8 cellular contexts compared by ENCODE assay signal in the genomic region with DNA sequence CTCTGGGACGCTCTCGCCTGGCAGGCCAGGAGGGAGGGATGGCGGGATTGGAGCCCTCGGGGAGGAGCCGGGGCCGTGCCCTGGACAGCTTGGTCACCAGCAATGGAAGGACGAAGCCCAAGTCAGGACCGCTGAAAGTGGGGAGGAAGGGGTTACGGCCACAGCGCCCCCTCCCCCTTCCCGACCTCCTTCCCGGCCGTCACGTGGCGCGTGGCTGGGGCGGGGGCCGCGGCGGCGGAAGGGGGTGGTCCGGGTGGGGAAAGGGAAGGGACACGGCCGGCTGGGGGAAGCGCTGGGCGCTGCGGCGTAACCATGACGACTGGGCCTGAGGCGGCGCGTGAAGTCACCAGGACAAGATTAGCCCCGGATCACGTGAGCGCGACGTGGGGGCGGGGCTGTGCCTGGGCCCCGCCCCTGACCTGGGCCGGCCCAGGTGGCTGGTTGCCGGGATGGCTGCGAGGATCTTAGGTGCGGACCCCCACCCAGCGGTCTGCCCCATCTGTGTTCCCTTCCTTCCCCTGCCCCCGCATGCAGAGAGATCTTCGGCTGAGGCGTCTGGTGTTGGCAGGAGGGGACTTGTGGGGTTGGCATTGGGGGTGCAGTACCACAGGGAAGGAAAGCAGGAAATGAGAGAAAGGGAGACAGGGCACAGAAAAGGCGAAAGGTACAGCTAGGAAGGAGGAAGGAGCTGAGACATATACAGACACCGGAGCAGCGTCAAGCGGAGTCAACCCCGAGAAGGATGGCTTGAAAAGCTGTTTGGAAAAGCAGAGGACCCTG. TPM values are rescaled to one million over a fixed set of nuclear protein-coding genes. Genes with fewer than 3 reads are reported as not detected.
A peak's percentile ranks its signal among the peaks of the same experiment; 100 is the strongest.
DNase-seq lines count a peak whose midpoint lies in the region; ATAC-seq and TF ChIP-seq lines count a peak whose summit lies in the region.

No MANE protein-coding gene starts in this region.

- peak overlapping the region; percentile 77 for H3K23ac ChIP-seq in IMR-90 (ENCODE audit: low read depth, low read length)

- H3K9me3 Mint-ChIP-seq in Calu3 (ENCODE audit: low read depth, unreplicated experiment) = no peaks in the 10 kb centered on the region
- no peaks in the 10 kb centered on the region for H3K9me3 Mint-ChIP-seq in activated T-cell treated with anti-CD3 and anti-CD28 coated beads, Interleukin-2, amount 50 U/mL, for 4 hours

- no peak for TF ChIP-seq POLR2A in IMR-90 (IDR thresholded peaks at IDR 0.05; ENCODE audit: low read depth, low read length)

- peak overlapping the region; percentile 86 for H3K4ac ChIP-seq in IMR-90 (ENCODE audit: low read depth, low read length)

- no peak for TF ChIP-seq RAD21 in IMR-90 (IDR thresholded peaks at IDR 0.05; ENCODE audit: low read length)

- POLR2A ChIA-PET in IMR-90 (lab: Charles Lee; ENCODE audit: unreplicated experiment) = interaction anchor here (0.5 to 0.7 kb wide), 2 partner anchors 14 to 165 kb away, joined by 3 read pairs; no protein-coding TSS in a partner anchor

- peak overlapping the region; percentile 75 for H3K27ac Mint-ChIP-seq in Calu3 (ENCODE audit: unreplicated experiment)

- dilution Hi-C loops in IMR-90 (cut with HindIII; ENCODE audit: low sequenced_read_pairs, unreplicated experiment) = no loop called here

- H3K14ac ChIP-seq in IMR-90 (replicated peaks; ENCODE audit: low read depth, low read length) = peak overlapping the region; percentile 79

- H3K9ac ChIP-seq in IMR-90 (ENCODE audit: low read depth, low read length) = peak overlapping the region; percentile 61
- H3K9ac ChIP-seq in muscle layer of colon (ENCODE audit: low read length) = peak overlapping the region; percentile 36

- intact Hi-C loops in Calu3 (cut with micrococcal nuclease; ENCODE audit: unreplicated experiment) = no loop called here
- intact Hi-C loops in IMR-90 (cut with micrococcal nuclease) = no loop called here

- H3K4me1 Mint-ChIP-seq in Calu3 (ENCODE audit: low read depth, unreplicated experiment) = peaks cover 26% of the 10 kb centered on the region
- H3K4me1 Mint-ChIP-seq in activated T-cell treated with anti-CD3 and anti-CD28 coated beads, Interleukin-2, amount 50 U/mL, for 4 hours (ENCODE audit: low read depth) = peaks cover 29% of the 10 kb centered on the region

- H3K4me2 ChIP-seq in IMR-90 (ENCODE audit: low read depth, low read length) = peak overlapping the region; percentile 92

- peak overlapping the region; percentile 88; the same call in 2 of the 3 replicates for H2BK15ac ChIP-seq in IMR-90 (ENCODE audit: low read depth, low read length)

- peak overlapping the region; percentile 35; the same call in 1 of the 2 replicates for H2BK120ac ChIP-seq in IMR-90 (ENCODE audit: low read depth, low read length)

- 6% methylated on average over 13 of the region's 52 CpGs; no CpG with 5 or more reads in 1 of the 2 experiments for WGBS in IMR-90 (ENCODE audit: extremely low coverage in 2 of 2, insufficient read length in 1 of 2), 2 experiments
- 1 to 2% methylated on average over 48 to 52 of the region's 52 CpGs for WGBS in esophagus, 2 donors

- H3K79me1 ChIP-seq in IMR-90 (ENCODE audit: low read depth in 1 of 2, low read length in 2 of 2) = peaks cover 27 to 77% of the 10 kb centered on the region in 2 experiments

- H3K36me3 ChIP-seq in IMR-90 (ENCODE audit: control insufficient read depth, insufficient read depth, low read length) (peaks cover 6% of the 10 kb centered on the region; the same call in 1 of the 2 replicates), esophagus (ENCODE audit: control insufficient read depth in 2 of 2, insufficient read depth in 2 of 2, low read length in 1 of 2) (no peaks in the 10 kb centered on the region), muscle layer of colon (ENCODE audit: insufficient read depth, low read length) (no peaks in the 10 kb centered on the region)

- peak overlapping the region; percentile 80 for H3K18ac ChIP-seq in IMR-90 (ENCODE audit: low read depth, low read length)

- H3K27ac ChIP-seq in IMR-90 (ENCODE audit: insufficient read depth, low read length) = peak overlapping the region; percentile 95
- H3K27ac ChIP-seq in esophagus (ENCODE audit: low read depth in 2 of 2, low read length in 1 of 2) = peak overlapping the region; percentile 59 to 78
- peak overlapping the region; percentile 81 for H3K27ac ChIP-seq in muscle layer of colon (ENCODE audit: low read depth, low read length)

- H3K9me3 ChIP-seq in IMR-90 (ENCODE audit: control insufficient read depth, insufficient read depth, low read length) (no peaks in the 10 kb centered on the region), esophagus (ENCODE audit: control insufficient read depth in 2 of 2, insufficient read depth in 1 of 2, low read depth in 1 of 2, low read length in 1 of 2) (no peaks in the 10 kb centered on the region), muscle layer of colon (ENCODE audit: low read length) (no peaks in the 10 kb centered on the region)

- ATAC-seq in GM21515 (IDR thresholded peaks at IDR 0.05; ENCODE audit: unreplicated experiment) (peak; percentile 91), IMR-90 (ENCODE audit: low read depth) (peak; percentile 86)
- ATAC-seq in activated T-cell treated with anti-CD3 and anti-CD28 coated beads, Interleukin-2, amount 50 U/mL, for 4 hours = peak; percentile 96

- BruUV-seq in Calu3 (replicated peaks; lab: Mats Ljungman, UMichigan) (TSS peak; percentile 91), IMR-90 (replicated peaks; lab: Mats Ljungman, UMichigan) (no TSS peak)

- peak overlapping the region; percentile 51 for H3K4me3 ChIP-seq in IMR-90 (ENCODE audit: insufficient read depth, low read depth, low read length)
- H3K4me3 ChIP-seq in esophagus (ENCODE audit: low read depth in 1 of 2, low read length in 2 of 2) = peak overlapping the region; percentile 53 to 61
- H3K4me3 ChIP-seq in muscle layer of colon (ENCODE audit: low read depth in 1 of 2, low read length in 2 of 2) = peak overlapping the region; percentile 41 to 80

- H2BK20ac ChIP-seq in IMR-90 (ENCODE audit: low read depth, low read length) = peak overlapping the region; percentile 71; the same call in 1 of the 2 replicates

- peak overlapping the region; percentile 35 for H3K56ac ChIP-seq in IMR-90 (ENCODE audit: extremely low read depth, insufficient read depth, low read length)

- H3K27me3 Mint-ChIP-seq in Calu3 (ENCODE audit: unreplicated experiment) = no peaks in the 10 kb centered on the region
- no peaks in the 10 kb centered on the region for H3K27me3 Mint-ChIP-seq in activated T-cell treated with anti-CD3 and anti-CD28 coated beads, Interleukin-2, amount 50 U/mL, for 4 hours (ENCODE audit: low read depth)

- in situ Hi-C loops in IMR-90 (cut with MboI; ENCODE audit: low sequenced_read_pairs) = no loop called here

- H4K91ac ChIP-seq in IMR-90 (ENCODE audit: insufficient read depth, low read depth, low read length) = peak overlapping the region; percentile 34; the same call in 1 of the 2 replicates

- peak overlapping the region; percentile 96 for H3K4me3 Mint-ChIP-seq in Calu3 (ENCODE audit: low read depth, unreplicated experiment)
- H3K4me3 Mint-ChIP-seq in activated T-cell treated with anti-CD3 and anti-CD28 coated beads, Interleukin-2, amount 50 U/mL, for 4 hours = peak overlapping the region; percentile 88

- DNase-seq in Calu3 (peak; percentile 89), IMR-90 (peak; percentile 80), OCI-M1 (lab: John Stamatoyannopoulos, UW) (peak; percentile 96)
- DNase-seq in activated T-cell treated with anti-CD3 and anti-CD28 coated beads, Interleukin-2, amount 50 U/mL, for 4 hours = peak; percentile 80
- DNase-seq in stimulated activated CD8-positive, alpha-beta memory T cell treated with anti-CD3 and anti-CD28 coated beads, Interleukin-4, amount 100 ng/mL, for 48 hours = peak; percentile 90

- H4K8ac ChIP-seq in IMR-90 (ENCODE audit: low read depth in 2 of 2, low read length in 2 of 2) = peak overlapping the region; percentile 89 to 96

- CTCF ChIA-PET in Calu3 (lab: Charles Lee) (interaction anchor here (1.0 kb wide), 1 partner anchor 172 kb away, joined by 4 read pairs; the partner anchor contains the start of gene AAAS), IMR-90 (lab: Yijun Ruan, JAX) (interaction anchor here (0.6 kb wide), 1 partner anchor 469 kb away, joined by 3 read pairs; no protein-coding TSS in a partner anchor)

- H3K9me1 ChIP-seq in IMR-90 (ENCODE audit: insufficient read depth, low read length) = peaks cover 45% of the 10 kb centered on the region

- TF ChIP-seq CTCF in Calu3 (IDR thresholded peaks at IDR 0.05; ENCODE audit: unreplicated experiment) (no peak), IMR-90 (conservative IDR thresholded peaks at IDR 0.05; ENCODE audit: low read depth, low read length) (no peak)

- H2AK5ac ChIP-seq in IMR-90 (ENCODE audit: low read depth, low read length) = peak overlapping the region; percentile 88

- peaks cover 10% of the 10 kb centered on the region for H4K20me1 ChIP-seq in IMR-90 (ENCODE audit: insufficient read depth, low read length)

- H2BK5ac ChIP-seq in IMR-90 (ENCODE audit: low read depth, low read length, poor library complexity, severe bottlenecking) = peak overlapping the region; percentile 51

- H3K27me3 ChIP-seq in IMR-90 (ENCODE audit: control insufficient read depth, insufficient read depth, low read length) (no peaks in the 10 kb centered on the region), esophagus (ENCODE audit: control insufficient read depth in 1 of 2, insufficient read depth in 2 of 2, low read length in 2 of 2) (no peaks in the 10 kb centered on the region), muscle layer of colon (ENCODE audit: control insufficient read depth in 1 of 2, insufficient read depth in 2 of 2, low read length in 2 of 2) (no peaks in the 10 kb centered on the region)

- H2AK9ac ChIP-seq in IMR-90 (replicated peaks; ENCODE audit: low read depth, low read length, poor library complexity) = peak overlapping the region; percentile 68

- peak overlapping the region; percentile 92 for H4K5ac ChIP-seq in IMR-90 (ENCODE audit: low read depth, low read length)

- H3K4me1 ChIP-seq in IMR-90 (ENCODE audit: control insufficient read depth, insufficient read depth, low read length) = peaks cover 22% of the 10 kb centered on the region
- H3K4me1 ChIP-seq in esophagus (ENCODE audit: control insufficient read depth in 2 of 2, insufficient read depth in 2 of 2, low read length in 1 of 2) = peaks cover 0 to 6% of the 10 kb centered on the region in 2 donors
- H3K4me1 ChIP-seq in muscle layer of colon (ENCODE audit: insufficient read depth, low read length) = peaks cover 24% of the 10 kb centered on the region

- H3K36me3 Mint-ChIP-seq in Calu3 (ENCODE audit: insufficient read depth, unreplicated experiment) = peaks cover 21% of the 10 kb centered on the region
- H3K36me3 Mint-ChIP-seq in activated T-cell treated with anti-CD3 and anti-CD28 coated beads, Interleukin-2, amount 50 U/mL, for 4 hours (ENCODE audit: insufficient read depth) = no peaks in the 10 kb centered on the region

- H2AFZ ChIP-seq in IMR-90 (replicated peaks; ENCODE audit: low read length, poor library complexity) = peak overlapping the region; percentile 95

RNA-seq across cellular contexts. Expression of gene MAP3K12, which starts 6.2 kb away (rescaled TPM):
- total RNA-seq in Calu3 (2022) = 4.6 and 5.8 TPM in 2 replicates
- total RNA-seq in IMR-90 (2012; rRNA removed) = 20.6 and 29.0 TPM in 2 replicates
- polyA plus RNA-seq in IMR-90 (2012; rRNA removed) = 48.6 and 52.5 TPM in 2 replicates
- 18.8 and 22.6 TPM in 2 replicates for polyA plus RNA-seq in IMR-90 (2012; cell fraction: cytosol; rRNA removed)
- 284 and 449 TPM in 2 replicates for polyA plus RNA-seq in IMR-90 (2012; cell fraction: nucleus; rRNA removed; ENCODE audit: low replicate concordance)
- total RNA-seq in activated T-cell treated with anti-CD3 and anti-CD28 coated beads, Interleukin-2, amount 50 U/mL, for 4 hours = 1 to 10 TPM; 6.5 to 8.4 (median 7.7) TPM
- 1 to 10 TPM; 6.2 to 8.5 TPM for polyA plus RNA-seq in esophagus

RNA-seq across cellular contexts. Expression of gene TARBP2, which starts 8.1 kb away (rescaled TPM):
- 20.7 and 21.8 TPM in 2 replicates for total RNA-seq in Calu3 (2022)
- total RNA-seq in IMR-90 (2012; rRNA removed) = 27.4 and 27.8 TPM in 2 replicates
- 46.1 and 49.6 TPM in 2 replicates for polyA plus RNA-seq in IMR-90 (2012; rRNA removed)
- polyA plus RNA-seq in IMR-90 (2012; cell fraction: cytosol; rRNA removed) = 31.9 and 38.5 TPM in 2 replicates
- polyA plus RNA-seq in IMR-90 (2012; cell fraction: nucleus; rRNA removed; ENCODE audit: low replicate concordance) = 128 and 140 TPM in 2 replicates
- total RNA-seq in activated T-cell treated with anti-CD3 and anti-CD28 coated beads, Interleukin-2, amount 50 U/mL, for 4 hours = 10 to 100 TPM; 62.6 to 71.4 (median 64.3) TPM
- polyA plus RNA-seq in esophagus = 10 to 100 TPM; 20.1 to 24.8 TPM

RNA-seq across cellular contexts. Expression of gene NPFF, which starts 14.3 kb away (rescaled TPM):
- total RNA-seq in Calu3 (2022) (not detected in 2 replicates), IMR-90 (2012; rRNA removed) (not detected in 2 replicates)
- polyA plus RNA-seq in IMR-90 (2012; rRNA removed) (not detected in 2 replicates), esophagus (under 1 TPM in 1 of 2 donors, not detected in 1; 0.12 TPM)
- not detected in 2 replicates for polyA plus RNA-seq in IMR-90 (2012; cell fraction: cytosol; rRNA removed)
- 0.87 TPM in 1 of 2 replicates, not detected in the other for polyA plus RNA-seq in IMR-90 (2012; cell fraction: nucleus; rRNA removed; ENCODE audit: low replicate concordance)
- total RNA-seq in activated T-cell treated with anti-CD3 and anti-CD28 coated beads, Interleukin-2, amount 50 U/mL, for 4 hours = not detected

RNA-seq across cellular contexts. Expression of gene PCBP2, which starts 41.1 kb away (rescaled TPM):
- total RNA-seq in Calu3 (2022) (464 and 528 TPM in 2 replicates), IMR-90 (2012; rRNA removed) (190 and 198 TPM in 2 replicates)
- polyA plus RNA-seq in IMR-90 (2012; rRNA removed) (409 and 586 TPM in 2 replicates), esophagus (100 to 1,000 TPM; 330 to 344 TPM)
- polyA plus RNA-seq in IMR-90 (2012; cell fraction: cytosol; rRNA removed) = 248 and 496 TPM in 2 replicates
- 390 and 761 TPM in 2 replicates for polyA plus RNA-seq in IMR-90 (2012; cell fraction: nucleus; rRNA removed; ENCODE audit: low replicate concordance)
- 1,000 to 10,000 TPM; 1,031 to 1,084 (median 1,084) TPM for total RNA-seq in activated T-cell treated with anti-CD3 and anti-CD28 coated beads, Interleukin-2, amount 50 U/mL, for 4 hours

RNA-seq across cellular contexts. Expression of gene PRR13, which starts 51.5 kb away (rescaled TPM):
- total RNA-seq in Calu3 (2022) (151 and 184 TPM in 2 replicates), IMR-90 (2012; rRNA removed) (25.5 and 31.4 TPM in 2 replicates)
- polyA plus RNA-seq in IMR-90 (2012; rRNA removed) (95.7 and 114 TPM in 2 replicates), esophagus (100 to 1,000 TPM in 1 of 2 donors, 10 to 100 TPM in 1; 73.8 to 119 TPM)
- polyA plus RNA-seq in IMR-90 (2012; cell fraction: cytosol; rRNA removed) = 64.4 and 67.7 TPM in 2 replicates
- polyA plus RNA-seq in IMR-90 (2012; cell fraction: nucleus; rRNA removed; ENCODE audit: low replicate concordance) = 27.8 and 46.6 TPM in 2 replicates
- total RNA-seq in activated T-cell treated with anti-CD3 and anti-CD28 coated beads, Interleukin-2, amount 50 U/mL, for 4 hours = 100 to 1,000 TPM; 269 to 284 (median 284) TPM

Comparison
In these comparisons a context has a peak if more than half of its experiments do, and no peak if none do; other contexts are left out.
1. Peak in every context shown above with its lines: DNase-seq, ATAC-seq, H3K4me3 ChIP-seq and H3K27ac ChIP-seq.